ENCODE assay signal across 24 cellular contexts in genomic region chr4:5043579-5043978, GRCh38. TPM values are rescaled to one million over a fixed set of nuclear protein-coding genes. Genes with fewer than 3 reads are reported as not detected.
"Had no signal": no experiment of that assay in that cellular context is flagged by ENCODE, and none has a peak within 500 bp of the region (broad histone marks: within the 10 kb centered on the region; RNA-seq: fewer than 3 reads in every experiment).

No MANE protein-coding gene starts in this region.

- H3K4me1 ChIP-seq: gastrocnemius medialis, pancreas, right lobe of liver had no signal

- ATAC-seq: activated naive CD8-positive, alpha-beta T cell treated with anti-CD3 and anti-CD28 coated beads, Interleukin-2, amount 50 U/mL, for 24 hours; gastrocnemius medialis; heart left ventricle; naive thymus-derived CD8-positive, alpha-beta T cell; pancreas; right lobe of liver had no signal

- H3K27ac ChIP-seq: dorsolateral prefrontal cortex, gastrocnemius medialis, heart left ventricle, pancreas, right lobe of liver, stomach had no signal

- H3K9me3 ChIP-seq: gastrocnemius medialis, pancreas, right lobe of liver, stomach had no signal

- DNase-seq: activated CD4-positive, alpha-beta memory T cell treated with anti-CD3 and anti-CD28 coated beads, Interleukin-2, amount 10 ng/mL, durations not matched to agents 7 days and 5 days; activated CD4-positive, alpha-beta T cell treated with anti-CD3 and anti-CD28 coated beads for 48 hours; activated CD4-positive, CD25-positive, alpha-beta regulatory T cell; activated effector memory CD4-positive, alpha-beta T cell treated with Interleukin-2 at 50 U/mL for 16 hours; activated naive CD4-positive, alpha-beta T cell treated with anti-CD3 and anti-CD28 coated beads, Interleukin-2, amount 10 ng/mL, durations not matched to agents 7 days and 5 days; activated naive CD8-positive, alpha-beta T cell treated with anti-CD3 and anti-CD28 coated beads, Interleukin-2, amount 50 U/mL, for 24 hours; activated T-cell treated with anti-CD3 and anti-CD28 coated beads, Interleukin-2, amount 50 U/mL, for 24 hours; caudate nucleus; dorsolateral prefrontal cortex; erythroblast; gastrocnemius medialis; heart left ventricle; naive thymus-derived CD8-positive, alpha-beta T cell; pancreas; right lobe of liver; small intestine; stimulated activated CD4-positive, alpha-beta T cell treated with anti-CD3 and anti-CD28 coated beads, Interleukin-15, amount 100 ng/mL, for 24 hours; stimulated activated CD4-positive, alpha-beta T cell treated with anti-CD3 and anti-CD28 coated beads, Interleukin-4, amount 100 ng/mL, for 1 hour; stomach; T-helper 1 cell; T-helper 9 cell had no signal

- H3K36me3 ChIP-seq: gastrocnemius medialis, heart left ventricle, pancreas, right lobe of liver, stomach had no signal

- FAIRE-seq: islet of Langerhans, pancreas, small intestine had no signal

- H3K9me3 Mint-ChIP-seq: activated CD4-positive, alpha-beta memory T cell treated with anti-CD3 and anti-CD28 coated beads, Interleukin-2, amount 10 ng/mL, durations not matched to agents 7 days and 5 days; activated naive CD4-positive, alpha-beta T cell treated with anti-CD3 and anti-CD28 coated beads, Interleukin-2, amount 10 ng/mL, durations not matched to agents 7 days and 5 days; activated naive CD8-positive, alpha-beta T cell treated with anti-CD3 and anti-CD28 coated beads, Interleukin-2, amount 50 U/mL, for 24 hours; activated T-cell treated with anti-CD3 and anti-CD28 coated beads, Interleukin-2, amount 50 U/mL, for 24 hours; type B pancreatic cell had no signal

- H3K4me3 Mint-ChIP-seq: activated CD4-positive, alpha-beta memory T cell treated with anti-CD3 and anti-CD28 coated beads, Interleukin-2, amount 10 ng/mL, durations not matched to agents 7 days and 5 days; activated naive CD4-positive, alpha-beta T cell treated with anti-CD3 and anti-CD28 coated beads, Interleukin-2, amount 10 ng/mL, durations not matched to agents 7 days and 5 days; activated naive CD8-positive, alpha-beta T cell treated with anti-CD3 and anti-CD28 coated beads, Interleukin-2, amount 50 U/mL, for 24 hours; activated T-cell treated with anti-CD3 and anti-CD28 coated beads, Interleukin-2, amount 50 U/mL, for 24 hours; brain; naive thymus-derived CD8-positive, alpha-beta T cell; type B pancreatic cell had no signal

- H3K27me3 ChIP-seq: gastrocnemius medialis, right lobe of liver had no signal

- H3K36me3 Mint-ChIP-seq: activated naive CD4-positive, alpha-beta T cell treated with anti-CD3 and anti-CD28 coated beads, Interleukin-2, amount 10 ng/mL, durations not matched to agents 7 days and 5 days; brain; naive thymus-derived CD8-positive, alpha-beta T cell; type B pancreatic cell had no signal

- H3K27ac Mint-ChIP-seq: activated CD4-positive, alpha-beta memory T cell treated with anti-CD3 and anti-CD28 coated beads, Interleukin-2, amount 10 ng/mL, durations not matched to agents 7 days and 5 days; activated naive CD4-positive, alpha-beta T cell treated with anti-CD3 and anti-CD28 coated beads, Interleukin-2, amount 10 ng/mL, durations not matched to agents 7 days and 5 days; activated naive CD8-positive, alpha-beta T cell treated with anti-CD3 and anti-CD28 coated beads, Interleukin-2, amount 50 U/mL, for 24 hours; activated T-cell treated with anti-CD3 and anti-CD28 coated beads, Interleukin-2, amount 50 U/mL, for 24 hours; brain; type B pancreatic cell had no signal

- H3K4me1 Mint-ChIP-seq: activated CD4-positive, alpha-beta memory T cell treated with anti-CD3 and anti-CD28 coated beads, Interleukin-2, amount 10 ng/mL, durations not matched to agents 7 days and 5 days; activated naive CD4-positive, alpha-beta T cell treated with anti-CD3 and anti-CD28 coated beads, Interleukin-2, amount 10 ng/mL, durations not matched to agents 7 days and 5 days had no signal

- H3K4me3 ChIP-seq: dorsolateral prefrontal cortex, gastrocnemius medialis, heart left ventricle, pancreas, right lobe of liver, stomach had no signal

RNA-seq across cellular contexts. Expression of gene STK32B, which starts 7.7 kb away (rescaled TPM):
- total RNA-seq: activated CD4-positive, alpha-beta memory T cell treated with anti-CD3 and anti-CD28 coated beads, Interleukin-2, amount 10 ng/mL, durations not matched to agents 7 days and 5 days; naive thymus-derived CD8-positive, alpha-beta T cell had no signal
- polyA plus RNA-seq: naive thymus-derived CD8-positive, alpha-beta T cell had no signal

RNA-seq across cellular contexts. Expression of gene CYTL1, which starts 24.3 kb away (rescaled TPM):
- total RNA-seq: activated CD4-positive, alpha-beta memory T cell treated with anti-CD3 and anti-CD28 coated beads, Interleukin-2, amount 10 ng/mL, durations not matched to agents 7 days and 5 days; gastrocnemius medialis; naive thymus-derived CD8-positive, alpha-beta T cell had no signal
- polyA plus RNA-seq: heart left ventricle; naive thymus-derived CD8-positive, alpha-beta T cell had no signal
